In the genomic region with DNA sequence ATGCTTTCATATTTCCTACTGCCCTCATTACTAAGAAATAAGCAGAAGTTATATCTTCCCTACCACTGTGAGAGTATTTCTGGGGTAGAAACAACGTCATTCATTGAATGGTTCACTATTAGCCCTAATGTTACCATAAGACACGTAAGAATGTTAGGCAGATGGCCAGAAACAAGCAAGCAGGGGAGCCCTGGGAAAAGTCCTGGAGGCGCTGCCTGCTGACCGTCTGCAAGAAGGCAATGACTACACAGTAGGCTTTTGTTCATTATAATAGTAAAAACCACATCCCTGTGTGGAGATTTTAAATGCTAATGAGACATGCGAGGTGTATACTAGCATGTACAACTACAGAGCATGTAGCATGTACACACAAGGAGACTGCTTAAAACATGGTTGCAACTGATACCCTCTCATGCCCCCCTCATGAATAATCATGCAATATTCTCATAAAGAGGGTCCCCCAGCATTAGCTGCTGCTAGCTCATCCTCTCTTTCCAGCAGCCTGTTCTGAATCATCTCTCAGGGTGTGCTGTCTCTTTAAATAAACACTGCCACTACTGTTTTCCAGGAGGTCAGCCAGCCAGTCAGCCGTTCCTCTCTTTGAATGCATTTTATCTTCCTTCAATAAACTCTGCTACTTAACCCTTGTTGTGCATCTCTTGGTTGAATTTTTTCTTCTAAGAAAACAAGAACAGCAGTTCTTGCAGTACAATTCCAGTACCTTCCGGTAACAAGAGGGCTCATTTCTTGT, we compare ENCODE assay signal across 12 cellular contexts. TPM values are rescaled to one million over a fixed set of nuclear protein-coding genes. Genes with fewer than 3 reads are reported as not detected.
DNase-seq lines count a peak whose midpoint lies in the region; ATAC-seq, FAIRE-seq and TF ChIP-seq lines count a peak whose summit lies in the region.
"Had no signal": no experiment of that assay in that cellular context is flagged by ENCODE, and none has a peak within 500 bp of the region (broad histone marks: within the 10 kb centered on the region; RNA-seq: fewer than 3 reads in every experiment).

No MANE protein-coding gene starts in this region.

- TF ChIP-seq CTCF in brain microvascular endothelial cell (IDR thresholded peaks at IDR 0.05; ENCODE audit: low read depth, low read length, missing control alignments), result no peak

- no peak for ATAC-seq in GM21737 (IDR thresholded peaks at IDR 0.05; ENCODE audit: unreplicated experiment)

- FAIRE-seq in islet of Langerhans (lab: Jason Lieb, UNC), result peak; percentile 90
- FAIRE-seq: GM19239 had no signal

- peak overlapping the region; percentile 84 for H3K27ac ChIP-seq in brain microvascular endothelial cell

- no peak overlapping the region for H3K4me3 ChIP-seq in brain microvascular endothelial cell (ENCODE audit: low read depth, low read length)

- H3K36me3 ChIP-seq in brain microvascular endothelial cell (replicated peaks), result peaks cover 9% of the 10 kb centered on the region

- in situ Hi-C loops in brain microvascular endothelial cell (cut with HindIII; ENCODE audit: low pct_ligation_motif_present, low sequenced_read_pairs), result no loop called here

- H3K27me3 ChIP-seq in brain microvascular endothelial cell (replicated peaks), result no peaks in the 10 kb centered on the region

- DNase-seq in HCEC 1CT (peak; percentile 48), brain microvascular endothelial cell (peak; percentile 82), renal cortical epithelial cell (ENCODE audit: low read depth) (peak; percentile 57), NAMALWA (ENCODE audit: low spot score) (no peak), DMS 273 treated with DMSO at 0.1 percent for 48 hours (lab: John Stamatoyannopoulos, UW) (no peak), LoVo (ENCODE audit: low spot score) (no peak)
- DNase-seq: activated CD4-positive, alpha-beta T cell treated with anti-CD3 and anti-CD28 coated beads, Interleukin-2, amount 10 ng/mL, durations not matched to agents 24 days and 14 days; Caco-2; effector memory CD4-positive, alpha-beta T cell had no signal

RNA-seq across cellular contexts. Expression of a gene that starts 23.6 kb away (rescaled TPM):
- total RNA-seq in renal cortical epithelial cell, result 51.2 and 70.1 TPM in 2 replicates

Comparison
In these comparisons a context has a peak if more than half of its experiments do, and no peak if none do; other contexts are left out.
1. DNase-seq: peak in HCEC 1CT (single experiment), brain microvascular endothelial cell (single experiment) and renal cortical epithelial cell (single experiment); none in NAMALWA (single experiment), DMS 273 treated with DMSO at 0.1 percent for 48 hours (single experiment) and LoVo (single experiment).